Comparison of ENCODE assay signal across 9 cellular contexts in genomic region chr6:88166901-88167624, GRCh38. TPM values are rescaled to one million over a fixed set of nuclear protein-coding genes. Genes with fewer than 3 reads are reported as not detected.
DNase-seq lines count a peak whose midpoint lies in the region; ATAC-seq and TF ChIP-seq lines count a peak whose summit lies in the region.
"Had no signal": no experiment of that assay in that cellular context is flagged by ENCODE, and none has a peak within 500 bp of the region (broad histone marks: within the 10 kb centered on the region; RNA-seq: fewer than 3 reads in every experiment).

No MANE protein-coding gene starts in this region.

- POLR2A ChIA-PET in WTC11 (lab: Charles Lee), result no interaction called here

- no peak overlapping the region for H3K27ac Mint-ChIP-seq in activated CD4-positive, alpha-beta T cell treated with anti-CD3 and anti-CD28 coated beads, Interleukin-2, amount 10 ng/mL, durations not matched to agents 24 days and 14 days
- no peak overlapping the region for H3K27ac Mint-ChIP-seq in WTC11

- no peak for TF ChIP-seq POLR2A in heart left ventricle (IDR thresholded peaks at IDR 0.05)

- peaks cover 9% of the 10 kb centered on the region for H3K4me1 Mint-ChIP-seq in activated CD4-positive, alpha-beta T cell treated with anti-CD3 and anti-CD28 coated beads, Interleukin-2, amount 10 ng/mL, durations not matched to agents 24 days and 14 days
- H3K4me1 Mint-ChIP-seq in WTC11, result peaks cover 16% of the 10 kb centered on the region

- 1 to 7% (median 2%) methylated on average over 44 to 81 of the region's 81 CpGs for WGBS in heart left ventricle, 4 donors

- CTCF ChIA-PET in WTC11 (lab: Charles Lee), result no interaction called here

- H3K27me3 Mint-ChIP-seq in activated CD4-positive, alpha-beta T cell treated with anti-CD3 and anti-CD28 coated beads, Interleukin-2, amount 10 ng/mL, durations not matched to agents 24 days and 14 days, result peaks cover 70% of the 10 kb centered on the region
- H3K27me3 Mint-ChIP-seq in WTC11 (ENCODE audit: low read depth), result peaks cover 65% of the 10 kb centered on the region

- H3K4me3 ChIP-seq in heart left ventricle, result peak overlapping the region; percentile 36 to 62 (median 49)
- peak overlapping the region; percentile 54 for H3K4me3 ChIP-seq in skeletal muscle cell (ENCODE audit: low read depth, low read length)

- intact Hi-C loops in activated CD4-positive, alpha-beta T cell treated with anti-CD3 and anti-CD28 coated beads, Interleukin-2, amount 10 ng/mL, durations not matched to agents 24 days and 14 days (cut with micrococcal nuclease), result loop anchor here (10.0 kb wide), 1 partner anchor 618 kb away; no protein-coding TSS in a partner anchor
- intact Hi-C loops in heart left ventricle (cut with DNase I), result no loop called here

- no peaks in the 10 kb centered on the region for H3K36me3 ChIP-seq in heart left ventricle

- H3K9me3 Mint-ChIP-seq in activated CD4-positive, alpha-beta T cell treated with anti-CD3 and anti-CD28 coated beads, Interleukin-2, amount 10 ng/mL, durations not matched to agents 24 days and 14 days, result peaks cover 5% of the 10 kb centered on the region
- no peaks in the 10 kb centered on the region for H3K9me3 Mint-ChIP-seq in WTC11

- H3K27me3 ChIP-seq in heart left ventricle, result peaks cover 27 to 77% (median 47%) of the 10 kb centered on the region in 9 donors

- peak overlapping the region; percentile 55 for H3K4me3 Mint-ChIP-seq in activated CD4-positive, alpha-beta T cell treated with anti-CD3 and anti-CD28 coated beads, Interleukin-2, amount 10 ng/mL, durations not matched to agents 24 days and 14 days
- H3K4me3 Mint-ChIP-seq in WTC11, result peak overlapping the region; percentile 74

- no peak for DNase-seq in activated CD4-positive, alpha-beta T cell treated with anti-CD3 and anti-CD28 coated beads, Interleukin-2, amount 10 ng/mL, durations not matched to agents 24 days and 14 days
- no peak for DNase-seq in activated CD4-positive, alpha-beta T cell treated with anti-CD3 and anti-CD28 coated beads for 4 hours
- DNase-seq in WTC11 (ENCODE audit: low spot score) (peak; percentile 42), heart left ventricle (peak in 2 of 5 donors; percentile 23), skeletal muscle cell (ENCODE audit: low read depth) (no peak), NCI-H774 (lab: John Stamatoyannopoulos, UW) (no peak)
- no peak for DNase-seq in activated effector memory CD4-positive, alpha-beta T cell treated with Interleukin-2 at 50 U/mL for 16 hours

- peak overlapping the region in 1 of 12 donors; percentile 83 for H3K27ac ChIP-seq in heart left ventricle

- ATAC-seq in HG02870 (IDR thresholded peaks at IDR 0.05; ENCODE audit: unreplicated experiment) (peak; percentile 19), WTC11 (peak; percentile 33), heart left ventricle (peak in 1 of 4 donors; percentile 19)

- peaks cover 2% of the 10 kb centered on the region for H3K36me3 Mint-ChIP-seq in activated CD4-positive, alpha-beta T cell treated with anti-CD3 and anti-CD28 coated beads, Interleukin-2, amount 10 ng/mL, durations not matched to agents 24 days and 14 days (ENCODE audit: low read depth)
- H3K36me3 Mint-ChIP-seq in WTC11, result no peaks in the 10 kb centered on the region

- TF ChIP-seq CTCF in WTC11 (IDR thresholded peaks at IDR 0.05) (no peak), heart left ventricle (IDR thresholded peaks at IDR 0.05) (no peak)

- peaks cover 0 to 22% (median 13%) of the 10 kb centered on the region in 12 donors for H3K4me1 ChIP-seq in heart left ventricle

- H3K9me3 ChIP-seq in heart left ventricle, result no peaks in the 10 kb centered on the region

TF ChIP-seq in WTC11, 78 proteins besides CTCF, POLR2A, EP300 and RAD21:
- TF ChIP-seq MYBL2 (CRISPR knock-in tag; IDR thresholded peaks at IDR 0.05) (0 out of 2 replicates have a peak, but pooled peaks have one; percentile 2), ATF2 (CRISPR knock-in tag; IDR thresholded peaks at IDR 0.05; ENCODE audit: borderline replicate concordance, low read depth) (no peak), STAT6 (CRISPR knock-in tag; conservative IDR thresholded peaks at IDR 0.05; ENCODE audit: low read depth) (no peak), ZNF396 (CRISPR knock-in tag; IDR thresholded peaks at IDR 0.05; ENCODE audit: borderline replicate concordance) (no peak), JUN (CRISPR knock-in tag; IDR thresholded peaks at IDR 0.05) (0 out of 2 replicates have a peak, but pooled peaks have one; percentile 42), USF1 (CRISPR knock-in tag; IDR thresholded peaks at IDR 0.05) (0 out of 2 replicates have a peak, but pooled peaks have one; percentile 3), FOXP1 (CRISPR knock-in tag; IDR thresholded peaks at IDR 0.05; ENCODE audit: borderline replicate concordance) (no peak)

RNA-seq across cellular contexts. Expression of gene CNR1, which starts 0.9 kb away (rescaled TPM):
- not detected in 2 replicates for total RNA-seq in activated CD4-positive, alpha-beta T cell treated with anti-CD3 and anti-CD28 coated beads, Interleukin-2, amount 10 ng/mL, durations not matched to agents 24 days and 14 days
- 0.23 to 0.48 TPM (median 0.25 TPM) in 3 replicates for total RNA-seq in WTC11 (2021)
- under 1 TPM; 0.07 to 0.88 (median 0.50) TPM for total RNA-seq in heart left ventricle
- under 1 TPM; 0.30 to 0.57 TPM for polyA plus RNA-seq in heart left ventricle
- total RNA-seq: activated CD8-positive, alpha-beta memory T cell treated with anti-CD3 and anti-CD28 coated beads for 36 hours had no signal
